In genomic region chr4:40243390-40243948, GRCh38 we compare ENCODE assay signal across 24 cellular contexts. TPM values are rescaled to one million over a fixed set of nuclear protein-coding genes. Genes with fewer than 3 reads are reported as not detected.
DNase-seq lines count a peak whose midpoint lies in the region; ATAC-seq lines count a peak whose summit lies in the region.
"Had no signal": no experiment of that assay in that cellular context is flagged by ENCODE, and none has a peak within 500 bp of the region (broad histone marks: within the 10 kb centered on the region; RNA-seq: fewer than 3 reads in every experiment).

No MANE protein-coding gene starts in this region.

- no peaks in the 10 kb centered on the region for H3K9me3 Mint-ChIP-seq in T-helper 1 cell treated with Interleukin-12 subunit alpha and Interleukin-12 subunit beta and Interleukin-4 antibody, amounts not matched to agents 30 μg/mL and 1 μg/mL, for 36 hours
- H3K9me3 Mint-ChIP-seq in CD4-positive, alpha-beta memory T cell: peaks cover 0 to 1% (median 0%) of the 10 kb centered on the region in 8 donors
- H3K9me3 Mint-ChIP-seq in activated CD8-positive, alpha-beta T cell treated with anti-CD3 and anti-CD28 coated beads, Interleukin-2, amount 10 ng/mL, durations not matched to agents 7 days and 5 days (ENCODE audit: insufficient read depth): no peaks in the 10 kb centered on the region
- no peaks in the 10 kb centered on the region for H3K9me3 Mint-ChIP-seq in naive B cell
- H3K9me3 Mint-ChIP-seq: GM23338 had no signal

- DNase-seq in T-helper 1 cell (no peak), naive B cell (no peak)
- no peak for DNase-seq in CD4-positive, alpha-beta memory T cell
- DNase-seq in activated CD8-positive, alpha-beta T cell treated with anti-CD3 and anti-CD28 coated beads, Interleukin-2, amount 10 ng/mL, durations not matched to agents 7 days and 5 days: peak; percentile 59
- DNase-seq: activated CD4-positive, alpha-beta T cell treated with anti-CD3 and anti-CD28 coated beads for 4 hours; heart left ventricle; NCI-H146; NCI-H82 had no signal

- peak overlapping the region; percentile 87 for H3K27ac Mint-ChIP-seq in T-helper 1 cell treated with Interleukin-12 subunit alpha and Interleukin-12 subunit beta and Interleukin-4 antibody, amounts not matched to agents 30 μg/mL and 1 μg/mL, for 36 hours
- H3K27ac Mint-ChIP-seq in CD4-positive, alpha-beta memory T cell: peak overlapping the region; percentile 91 to 100 (median 97)
- H3K27ac Mint-ChIP-seq in activated CD8-positive, alpha-beta T cell treated with anti-CD3 and anti-CD28 coated beads, Interleukin-2, amount 10 ng/mL, durations not matched to agents 7 days and 5 days: peak overlapping the region; percentile 81
- peak overlapping the region in 4 of 6 donors; percentile 87 to 92 (median 91) for H3K27ac Mint-ChIP-seq in naive B cell
- H3K27ac Mint-ChIP-seq: GM23338 had no signal

- peak overlapping the region in 1 of 2 donors; percentile 2 for H3K4me3 ChIP-seq in CD4-positive, alpha-beta memory T cell (ENCODE audit: low read length in 2 of 2)
- H3K4me3 ChIP-seq: BLaER1, GM23338, heart left ventricle, lung, Peyer's patch, SK-N-MC, smooth muscle cell, thyroid gland had no signal

- no peaks in the 10 kb centered on the region for H3K27me3 ChIP-seq in CD4-positive, alpha-beta memory T cell (ENCODE audit: insufficient read depth, low read length)
- H3K27me3 ChIP-seq: BLaER1, heart left ventricle, Peyer's patch, thyroid gland had no signal

- POLR2A ChIA-PET in CD4-positive, alpha-beta memory T cell (lab: Charles Lee; ENCODE audit: partially characterized antibody): interaction anchor here (1.6 to 41.1 kb wide), 4 partner anchors 12 to 41 kb away, joined by 5 to 1182 read pairs (median 13); partner anchors contain the start of gene RHOH
- POLR2A ChIA-PET in activated CD8-positive, alpha-beta T cell treated with anti-CD3 and anti-CD28 coated beads, Interleukin-2, amount 10 ng/mL, durations not matched to agents 7 days and 5 days (lab: Charles Lee): interaction anchor here (0.9 to 4.3 kb wide), 4 partner anchors 36 to 65 kb away, joined by 3 to 12 read pairs (median 3); no protein-coding TSS in a partner anchor

- intact Hi-C loops in CD4-positive, alpha-beta memory T cell (cut with micrococcal nuclease): no loop called here

- peaks cover 62% of the 10 kb centered on the region for H3K36me3 Mint-ChIP-seq in T-helper 1 cell treated with Interleukin-12 subunit alpha and Interleukin-12 subunit beta and Interleukin-4 antibody, amounts not matched to agents 30 μg/mL and 1 μg/mL, for 36 hours (ENCODE audit: low read depth)
- H3K36me3 Mint-ChIP-seq in CD4-positive, alpha-beta memory T cell: peaks cover 37 to 80% of the 10 kb centered on the region in 2 donors
- peaks cover 86% of the 10 kb centered on the region for H3K36me3 Mint-ChIP-seq in activated CD8-positive, alpha-beta T cell treated with anti-CD3 and anti-CD28 coated beads, Interleukin-2, amount 10 ng/mL, durations not matched to agents 7 days and 5 days (ENCODE audit: low read depth)
- H3K36me3 Mint-ChIP-seq in naive B cell: peaks cover 18 to 33% of the 10 kb centered on the region in 2 donors

- CTCF ChIA-PET in CD4-positive, alpha-beta memory T cell (lab: Charles Lee; ENCODE audit: partially characterized antibody): interaction anchor here (1.5 kb wide), 1 partner anchor 92 kb away, joined by 6 read pairs; no protein-coding TSS in a partner anchor
- CTCF ChIA-PET in activated CD8-positive, alpha-beta T cell treated with anti-CD3 and anti-CD28 coated beads, Interleukin-2, amount 10 ng/mL, durations not matched to agents 7 days and 5 days (lab: Charles Lee): interaction anchor here (1.0 to 2.6 kb wide), 3 partner anchors 64 to 74 kb away, joined by 4 to 19 read pairs (median 12); no protein-coding TSS in a partner anchor

- H3K4me1 ChIP-seq in CD4-positive, alpha-beta memory T cell (ENCODE audit: insufficient read depth, low read length): peaks cover 97% of the 10 kb centered on the region
- H3K4me1 ChIP-seq: thyroid gland had no signal

- ATAC-seq in activated CD8-positive, alpha-beta T cell treated with anti-CD3 and anti-CD28 coated beads, Interleukin-2, amount 10 ng/mL, durations not matched to agents 7 days and 5 days: peak; percentile 7
- ATAC-seq in naive B cell (ENCODE audit: low read depth in 2 of 2) (no peak), GM18861 (IDR thresholded peaks at IDR 0.05; ENCODE audit: unreplicated experiment) (no peak), HG03520 (IDR thresholded peaks at IDR 0.05; ENCODE audit: unreplicated experiment) (no peak), HG03521 (IDR thresholded peaks at IDR 0.05; ENCODE audit: unreplicated experiment) (no peak)
- ATAC-seq: GM23338, HepG2 had no signal

- H3K9me3 ChIP-seq in CD4-positive, alpha-beta memory T cell (ENCODE audit: control insufficient read depth in 1 of 2, low read length in 2 of 2): no peaks in the 10 kb centered on the region
- H3K9me3 ChIP-seq: BLaER1, heart left ventricle, Peyer's patch, thyroid gland had no signal

- peak overlapping the region; percentile 78 for H3K4me3 Mint-ChIP-seq in T-helper 1 cell treated with Interleukin-12 subunit alpha and Interleukin-12 subunit beta and Interleukin-4 antibody, amounts not matched to agents 30 μg/mL and 1 μg/mL, for 36 hours
- H3K4me3 Mint-ChIP-seq in CD4-positive, alpha-beta memory T cell: peak overlapping the region in 7 of 8 donors; percentile 62 to 90 (median 80)
- peak overlapping the region; percentile 67 for H3K4me3 Mint-ChIP-seq in activated CD8-positive, alpha-beta T cell treated with anti-CD3 and anti-CD28 coated beads, Interleukin-2, amount 10 ng/mL, durations not matched to agents 7 days and 5 days
- peak overlapping the region in 5 of 8 donors; percentile 4 to 80 (median 54) for H3K4me3 Mint-ChIP-seq in naive B cell
- H3K4me3 Mint-ChIP-seq: GM23338 had no signal

- H3K27me3 Mint-ChIP-seq in T-helper 1 cell treated with Interleukin-12 subunit alpha and Interleukin-12 subunit beta and Interleukin-4 antibody, amounts not matched to agents 30 μg/mL and 1 μg/mL, for 36 hours (ENCODE audit: low read depth): no peaks in the 10 kb centered on the region
- no peaks in the 10 kb centered on the region for H3K27me3 Mint-ChIP-seq in CD4-positive, alpha-beta memory T cell
- no peaks in the 10 kb centered on the region for H3K27me3 Mint-ChIP-seq in activated CD8-positive, alpha-beta T cell treated with anti-CD3 and anti-CD28 coated beads, Interleukin-2, amount 10 ng/mL, durations not matched to agents 7 days and 5 days (ENCODE audit: low read depth)
- no peaks in the 10 kb centered on the region for H3K27me3 Mint-ChIP-seq in naive B cell

- H3K36me3 ChIP-seq in CD4-positive, alpha-beta memory T cell (ENCODE audit: insufficient read depth, low read length): peaks cover 41% of the 10 kb centered on the region
- H3K36me3 ChIP-seq: Peyer's patch, thyroid gland had no signal

- peaks cover 73% of the 10 kb centered on the region for H3K4me1 Mint-ChIP-seq in T-helper 1 cell treated with Interleukin-12 subunit alpha and Interleukin-12 subunit beta and Interleukin-4 antibody, amounts not matched to agents 30 μg/mL and 1 μg/mL, for 36 hours (ENCODE audit: low read depth)
- peaks cover 73 to 96% (median 82%) of the 10 kb centered on the region in 4 donors for H3K4me1 Mint-ChIP-seq in CD4-positive, alpha-beta memory T cell
- peaks cover 87% of the 10 kb centered on the region for H3K4me1 Mint-ChIP-seq in activated CD8-positive, alpha-beta T cell treated with anti-CD3 and anti-CD28 coated beads, Interleukin-2, amount 10 ng/mL, durations not matched to agents 7 days and 5 days (ENCODE audit: low read depth)
- peaks cover 63 to 87% (median 70%) of the 10 kb centered on the region in 3 donors for H3K4me1 Mint-ChIP-seq in naive B cell

- peak overlapping the region; percentile 68 for H3K27ac ChIP-seq in CD4-positive, alpha-beta memory T cell (ENCODE audit: low read depth, low read length)
- H3K27ac ChIP-seq: 22Rv1, BLaER1, thyroid gland had no signal

RNA-seq across cellular contexts. Expression of gene RHOH, which starts 46.6 kb away (rescaled TPM):
- 100 to 1,000 TPM; 198 to 200 TPM for total RNA-seq in CD4-positive, alpha-beta memory T cell
- 100 to 1,000 TPM; 266 to 486 TPM for polyA plus RNA-seq in CD4-positive, alpha-beta memory T cell
- 100 to 1,000 TPM; 147 to 159 TPM for total RNA-seq in activated CD8-positive, alpha-beta T cell treated with anti-CD3 and anti-CD28 coated beads, Interleukin-2, amount 10 ng/mL, durations not matched to agents 7 days and 5 days
- polyA plus RNA-seq in naive B cell (ENCODE audit: low read depth in 6 of 6): 100 to 1,000 TPM; 411 to 590 (median 456) TPM
- total RNA-seq: HepG2, M059J, myocyte, pulmonary artery endothelial cell, smooth muscle cell had no signal
